ENCODE assay signal across 1 cellular context in genomic region chr5:38541174-38541724, GRCh38.
TF ChIP-seq lines count a peak whose summit lies in the region.

No MANE protein-coding gene starts in this region.

TF ChIP-seq in GM12878, 131 proteins besides CTCF, POLR2A, EP300 and RAD21 (continued from another document):
- no peak for TF ChIP-seq BCLAF1 (IDR thresholded peaks at IDR 0.05)
- no peak for TF ChIP-seq CBFB (IDR thresholded peaks at IDR 0.05; ENCODE audit: low read depth)
- TF ChIP-seq CHD1 (IDR thresholded peaks at IDR 0.05; ENCODE audit: low read depth, low read length), result no peak
- no peak for TF ChIP-seq NKRF (conservative IDR thresholded peaks at IDR 0.05)
- TF ChIP-seq FOXK2 (IDR thresholded peaks at IDR 0.05), result no peak
- no peak for TF ChIP-seq ZBTB33 (IDR thresholded peaks at IDR 0.05)
- TF ChIP-seq TARDBP (IDR thresholded peaks at IDR 0.05; ENCODE audit: borderline replicate concordance), result no peak
